In the genomic region with DNA sequence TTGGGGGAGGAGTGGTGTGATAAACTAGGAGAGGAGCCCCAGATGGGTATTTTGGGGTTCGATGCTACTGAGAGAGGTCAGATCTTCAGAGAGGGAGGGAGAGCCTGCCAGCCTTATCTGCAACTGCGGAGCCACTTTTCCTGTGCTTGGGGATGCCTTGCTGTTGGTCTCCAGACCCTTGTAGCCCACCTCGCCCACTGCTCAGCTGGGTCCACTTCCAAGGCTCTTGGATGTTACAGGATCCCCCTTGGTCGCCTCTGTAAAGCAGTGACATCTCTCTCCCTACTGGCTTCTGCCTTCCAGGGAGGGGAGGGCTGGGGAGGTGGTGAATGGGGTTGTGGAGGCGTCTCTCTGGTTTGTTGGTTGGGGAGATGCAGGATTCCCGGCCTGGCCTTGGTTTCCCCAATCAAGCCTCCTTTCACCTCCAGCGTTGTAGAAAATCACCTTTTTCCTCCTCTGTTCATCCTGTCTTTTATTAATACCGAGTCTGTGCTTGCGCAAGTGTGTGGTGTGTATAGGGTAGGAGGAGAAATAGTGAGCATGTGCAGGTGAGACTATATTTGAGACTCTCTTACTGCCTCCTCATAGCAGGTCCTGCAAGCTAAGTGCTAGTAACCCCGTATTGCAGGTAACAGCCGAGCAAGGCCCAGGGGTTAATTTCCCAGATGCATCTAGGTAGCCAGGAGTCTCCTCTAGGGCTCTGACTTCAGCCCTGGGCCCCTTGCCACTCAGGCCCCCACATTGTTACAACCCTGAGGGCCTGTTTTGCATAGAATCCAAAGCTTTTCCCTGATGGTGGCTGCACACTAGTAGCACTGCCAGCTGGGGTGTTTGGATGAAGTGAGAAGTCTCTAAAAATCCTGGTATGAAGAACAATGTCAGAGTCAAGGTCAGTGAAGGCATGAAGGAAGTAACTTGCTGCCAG, we compare ENCODE assay signal across 12 cellular contexts.
DNase-seq lines count a peak whose midpoint lies in the region; ATAC-seq and TF ChIP-seq lines count a peak whose summit lies in the region.
"Had no signal": no experiment of that assay in that cellular context is flagged by ENCODE, and none has a peak within 500 bp of the region (broad histone marks: within the 10 kb centered on the region; RNA-seq: fewer than 3 reads in every experiment).

No MANE protein-coding gene starts in this region.

- no peaks in the 10 kb centered on the region for H4K20me1 ChIP-seq in IMR-90 (ENCODE audit: insufficient read depth, low read length)

- H2BK120ac ChIP-seq in IMR-90 (ENCODE audit: low read depth, low read length): no peak overlapping the region

- peaks cover 14% of the 10 kb centered on the region for H3K9me1 ChIP-seq in IMR-90 (ENCODE audit: insufficient read depth, low read length)

- no peak overlapping the region for H4K5ac ChIP-seq in IMR-90 (ENCODE audit: low read depth, low read length)

- POLR2A ChIA-PET in IMR-90 (lab: Charles Lee; ENCODE audit: unreplicated experiment): no interaction called here

- no peak overlapping the region for H2BK5ac ChIP-seq in IMR-90 (ENCODE audit: low read depth, low read length, poor library complexity, severe bottlenecking)

- dilution Hi-C loops in IMR-90 (cut with HindIII; ENCODE audit: low sequenced_read_pairs, unreplicated experiment): no loop called here

- no peak for ATAC-seq in IMR-90 (ENCODE audit: low read depth)
- ATAC-seq in central memory CD8-positive, alpha-beta T cell (replicated peaks; ENCODE audit: extremely low read depth, poor library complexity, severe bottlenecking): no peak
- ATAC-seq in right cardiac atrium: peak in 1 of 2 donors; percentile 30
- ATAC-seq in psoas muscle: no peak
- no peak for ATAC-seq in GM18909 (IDR thresholded peaks at IDR 0.05; ENCODE audit: poor library complexity, unreplicated experiment)

- peak overlapping the region; percentile 35 for H3K27ac Mint-ChIP-seq in central memory CD8-positive, alpha-beta T cell (ENCODE audit: low read depth)

- H3K27me3 ChIP-seq in IMR-90 (ENCODE audit: control insufficient read depth, insufficient read depth, low read length) (no peaks in the 10 kb centered on the region), right cardiac atrium (ENCODE audit: control insufficient read depth, insufficient read depth) (no peaks in the 10 kb centered on the region), psoas muscle (ENCODE audit: insufficient read depth in 3 of 3, low read length in 2 of 3) (no peaks in the 10 kb centered on the region)
- H3K27me3 ChIP-seq: BE2C had no signal

- H2BK20ac ChIP-seq in IMR-90 (ENCODE audit: low read depth, low read length): no peak overlapping the region

- peaks cover 6% of the 10 kb centered on the region for H3K9me3 Mint-ChIP-seq in central memory CD8-positive, alpha-beta T cell

- peaks cover 6% of the 10 kb centered on the region for H3K4me1 Mint-ChIP-seq in central memory CD8-positive, alpha-beta T cell

- no peak overlapping the region for H3K4me3 Mint-ChIP-seq in central memory CD8-positive, alpha-beta T cell
- H3K4me3 Mint-ChIP-seq: H9 had no signal

- no TSS peak for BruUV-seq in IMR-90 (replicated peaks; lab: Mats Ljungman, UMichigan)

- peaks cover 7% of the 10 kb centered on the region for H3K36me3 Mint-ChIP-seq in central memory CD8-positive, alpha-beta T cell (ENCODE audit: insufficient read depth)

- TF ChIP-seq RAD21 in IMR-90 (IDR thresholded peaks at IDR 0.05; ENCODE audit: low read length): no peak

- H3K4ac ChIP-seq in IMR-90 (ENCODE audit: low read depth, low read length): no peak overlapping the region

- H3K79me1 ChIP-seq in IMR-90 (ENCODE audit: low read depth in 1 of 2, low read length in 2 of 2): peaks cover 14 to 44% of the 10 kb centered on the region in 2 experiments

- no peak overlapping the region for H2AK9ac ChIP-seq in IMR-90 (replicated peaks; ENCODE audit: low read depth, low read length, poor library complexity)

- no peak overlapping the region for H4K91ac ChIP-seq in IMR-90 (ENCODE audit: insufficient read depth, low read depth, low read length)

- H2AFZ ChIP-seq in IMR-90 (replicated peaks; ENCODE audit: low read length, poor library complexity): no peak overlapping the region

- 100% methylated on average over 1 of the region's 11 CpGs; no CpG with 5 or more reads in 1 of the 2 experiments for WGBS in IMR-90 (ENCODE audit: extremely low coverage in 2 of 2, insufficient read length in 1 of 2), 2 experiments
- WGBS in right cardiac atrium: 79% methylated on average over 11 of the region's 11 CpGs
- WGBS in psoas muscle, 3 donors: 87 to 90% (median 87%) methylated on average over 11 of the region's 11 CpGs

- H3K14ac ChIP-seq in IMR-90 (replicated peaks; ENCODE audit: low read depth, low read length): no peak overlapping the region

- no peak for TF ChIP-seq POLR2A in IMR-90 (IDR thresholded peaks at IDR 0.05; ENCODE audit: low read depth, low read length)

- no peak overlapping the region for H3K4me2 ChIP-seq in IMR-90 (ENCODE audit: low read depth, low read length)

- H3K18ac ChIP-seq in IMR-90 (ENCODE audit: low read depth, low read length): no peak overlapping the region

- CTCF ChIA-PET in IMR-90 (lab: Yijun Ruan, JAX): no interaction called here

- TF ChIP-seq CTCF in IMR-90 (conservative IDR thresholded peaks at IDR 0.05; ENCODE audit: low read depth, low read length) (no peak), psoas muscle (IDR thresholded peaks at IDR 0.05) (no peak)

- no peak overlapping the region for H2AK5ac ChIP-seq in IMR-90 (ENCODE audit: low read depth, low read length)

- H3K27ac ChIP-seq in IMR-90 (ENCODE audit: insufficient read depth, low read length) (no peak overlapping the region), right cardiac atrium (ENCODE audit: low read length) (peak overlapping the region; percentile 43), psoas muscle (peak overlapping the region; percentile 71)

- no peak overlapping the region for H3K56ac ChIP-seq in IMR-90 (ENCODE audit: extremely low read depth, insufficient read depth, low read length)

- peaks cover 8% of the 10 kb centered on the region; the same call in 1 of the 2 replicates for H3K4me1 ChIP-seq in IMR-90 (ENCODE audit: control insufficient read depth, insufficient read depth, low read length)
- peaks cover 11% of the 10 kb centered on the region for H3K4me1 ChIP-seq in right cardiac atrium (ENCODE audit: control insufficient read depth, insufficient read depth, low read length)
- H3K4me1 ChIP-seq in psoas muscle: peaks cover 59% of the 10 kb centered on the region

- H4K8ac ChIP-seq in IMR-90 (ENCODE audit: low read depth in 2 of 2, low read length in 2 of 2): no peak overlapping the region

- H3K23ac ChIP-seq in IMR-90 (ENCODE audit: low read depth, low read length): no peak overlapping the region

- DNase-seq in IMR-90: no peak
- no peak for DNase-seq in central memory CD8-positive, alpha-beta T cell (ENCODE audit: low spot score in 2 of 2)
- no peak for DNase-seq in right cardiac atrium
- no peak for DNase-seq in psoas muscle
- DNase-seq in anterior cingulate cortex (lab: John Stamatoyannopoulos, UW): no peak
- DNase-seq in NCI-H1092 treated with DMSO at 0.1 percent for 48 hours (lab: John Stamatoyannopoulos, UW): no peak
- DNase-seq: H9; NCI-H226; NK-92 treated with Interleukin-12 subunit alpha and Interleukin-12 subunit beta, amount 100 ng/mL, for 24 hours; OCI-M1 had no signal

- no peaks in the 10 kb centered on the region for H3K27me3 Mint-ChIP-seq in central memory CD8-positive, alpha-beta T cell

- intact Hi-C loops in IMR-90 (cut with micrococcal nuclease) (no loop called here), right cardiac atrium (cut with DNase I) (no loop called here), psoas muscle (cut with DNase I) (no loop called here)

- H3K4me3 ChIP-seq in IMR-90 (ENCODE audit: insufficient read depth, low read depth, low read length) (no peak overlapping the region), right cardiac atrium (ENCODE audit: low read length) (no peak overlapping the region), psoas muscle (no peak overlapping the region)

- in situ Hi-C loops in IMR-90 (cut with MboI; ENCODE audit: low sequenced_read_pairs): no loop called here

- H3K36me3 ChIP-seq in IMR-90 (ENCODE audit: control insufficient read depth, insufficient read depth, low read length) (peaks cover 22% of the 10 kb centered on the region), psoas muscle (ENCODE audit: insufficient read depth in 1 of 2, low read depth in 1 of 2) (peaks cover 0 to 27% of the 10 kb centered on the region in 2 donors)

- H3K9me3 ChIP-seq in IMR-90 (ENCODE audit: control insufficient read depth, insufficient read depth, low read length) (peaks cover 2% of the 10 kb centered on the region; the same call in 1 of the 2 replicates), right cardiac atrium (ENCODE audit: control insufficient read depth, low read length) (no peaks in the 10 kb centered on the region), psoas muscle (no peaks in the 10 kb centered on the region)
- H3K9me3 ChIP-seq: BE2C had no signal

- no peak overlapping the region for H2BK15ac ChIP-seq in IMR-90 (ENCODE audit: low read depth, low read length)

- H3K9ac ChIP-seq in IMR-90 (ENCODE audit: low read depth, low read length): no peak overlapping the region

TF ChIP-seq in IMR-90, 13 proteins besides CTCF, POLR2A, EP300 and RAD21:
- TF ChIP-seq NFE2L2 (IDR thresholded peaks at IDR 0.05; ENCODE audit: low read depth, low read length) (no peak), MAFK (IDR thresholded peaks at IDR 0.05; ENCODE audit: low read depth, low read length) (no peak), CEBPB (IDR thresholded peaks at IDR 0.05; ENCODE audit: low read depth, low read length) (peak; percentile 31; the same call in 1 of the 2 replicates)
